1 cellular context compared by ENCODE assay signal in genomic region chr2:62205554-62205953, GRCh38.
TF ChIP-seq lines count a peak whose summit lies in the region.

No MANE protein-coding gene starts in this region.

TF ChIP-seq in GM23338, 12 proteins besides CTCF, POLR2A, EP300 and RAD21 (continued from another document):
- TF ChIP-seq JUNB (IDR thresholded peaks at IDR 0.05; ENCODE audit: unreplicated experiment) (no peak), ZNF331 (CRISPR knock-in tag; IDR thresholded peaks at IDR 0.05; ENCODE audit: low read depth) (no peak)
